ENCODE assay signal across 9 cellular contexts in the genomic region with DNA sequence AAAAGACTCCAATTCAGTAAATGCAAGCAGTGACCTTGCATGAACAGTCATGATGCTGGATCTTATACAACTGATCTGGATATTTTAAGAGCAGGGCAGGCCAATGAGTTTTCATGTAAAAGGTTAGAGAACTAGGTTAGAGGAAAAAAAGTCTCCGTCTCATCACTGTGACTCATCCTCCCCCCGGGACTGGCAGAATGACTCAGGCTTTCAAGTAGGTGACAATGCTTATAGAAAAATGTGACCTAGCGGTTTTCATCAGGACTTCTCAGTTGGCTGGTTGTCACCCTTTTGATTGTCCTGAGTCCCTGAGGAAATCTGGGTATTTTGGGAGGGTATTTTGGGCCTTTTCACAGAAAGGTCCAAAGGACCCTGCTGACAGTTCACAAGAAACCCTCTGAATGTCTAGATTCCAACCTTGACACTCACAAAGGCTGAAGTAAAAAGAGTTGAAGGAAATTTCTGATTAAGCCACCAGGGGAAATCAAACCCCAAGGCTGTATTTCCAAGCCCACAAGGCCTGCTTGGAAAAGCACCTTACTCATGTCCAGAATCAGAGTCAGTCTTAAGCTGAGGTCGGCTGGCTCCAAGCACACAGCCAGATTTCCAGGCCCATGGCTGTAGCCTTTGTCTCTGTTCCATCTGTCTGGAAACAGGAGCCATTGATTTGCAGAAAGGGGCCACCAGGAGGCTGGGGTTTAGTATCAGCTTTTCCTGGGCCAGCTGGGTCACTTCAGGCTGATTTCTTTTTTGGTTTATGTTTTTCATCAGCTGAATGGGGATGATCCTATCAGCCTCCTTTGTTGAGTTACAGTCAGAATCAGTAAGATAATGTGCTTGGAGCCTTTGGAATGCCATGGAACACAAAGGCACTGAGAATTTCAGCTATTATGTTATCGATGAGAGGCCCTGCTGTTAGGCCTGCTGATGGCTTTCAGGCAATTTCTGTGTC.
A peak's percentile ranks its signal among the peaks of the same experiment; 100 is the strongest.
DNase-seq lines count a peak whose midpoint lies in the region; ATAC-seq lines count a peak whose summit lies in the region.
"Had no signal": no experiment of that assay in that cellular context is flagged by ENCODE, and none has a peak within 500 bp of the region (broad histone marks: within the 10 kb centered on the region; RNA-seq: fewer than 3 reads in every experiment).

No MANE protein-coding gene starts in this region.

- CTCF ChIA-PET in CD8-positive, alpha-beta memory T cell (lab: Charles Lee) = no interaction called here

- H3K27me3 Mint-ChIP-seq in CD8-positive, alpha-beta memory T cell = peaks cover 0 to 4% of the 10 kb centered on the region in 2 donors

- H3K9me3 Mint-ChIP-seq in CD8-positive, alpha-beta memory T cell = peaks cover 0 to 4% (median 0%) of the 10 kb centered on the region in 5 donors

- no peaks in the 10 kb centered on the region for H3K36me3 ChIP-seq in CD8-positive, alpha-beta memory T cell (ENCODE audit: insufficient read depth, low read length)
- H3K36me3 ChIP-seq: gastrocnemius medialis had no signal

- no peak overlapping the region for H3K27ac ChIP-seq in CD8-positive, alpha-beta memory T cell (ENCODE audit: low read depth, low read length)

- H3K4me3 Mint-ChIP-seq in CD8-positive, alpha-beta memory T cell = no peak overlapping the region

- H3K4me1 Mint-ChIP-seq in CD8-positive, alpha-beta memory T cell = no peaks in the 10 kb centered on the region

- no peaks in the 10 kb centered on the region for H3K36me3 Mint-ChIP-seq in CD8-positive, alpha-beta memory T cell

- peak; percentile 61 for ATAC-seq in HG02970 (IDR thresholded peaks at IDR 0.05; ENCODE audit: low FRiP score, unreplicated experiment)

- intact Hi-C loops in posterior vena cava (cut with DNase I) = no loop called here

- peak; percentile 8 for DNase-seq in stimulated activated naive CD4-positive, alpha-beta T cell treated with Interleukin-2 at 50 U/mL for 16 hours (lab: John Stamatoyannopoulos, UW)
- no peak for DNase-seq in stimulated activated naive CD4-positive, alpha-beta T cell (lab: John Stamatoyannopoulos, UW)
- DNase-seq in RKO (ENCODE audit: low spot score) = peak; percentile 87
- peak; percentile 31 for DNase-seq in epidermal melanocyte (ENCODE audit: insufficient read length, low spot score)
- peak; percentile 91 for DNase-seq in posterior vena cava (ENCODE audit: low spot score)
- DNase-seq in CD8-positive, alpha-beta memory T cell = no peak
- DNase-seq in NCI-H510A (lab: John Stamatoyannopoulos, UW) = no peak

- no peaks in the 10 kb centered on the region for H3K27me3 ChIP-seq in CD8-positive, alpha-beta memory T cell (ENCODE audit: insufficient read depth, low read length, poor library complexity, severe bottlenecking)
- H3K27me3 ChIP-seq: gastrocnemius medialis had no signal

- POLR2A ChIA-PET in CD8-positive, alpha-beta memory T cell (lab: Charles Lee) = no interaction called here

- H3K9me3 ChIP-seq in CD8-positive, alpha-beta memory T cell (ENCODE audit: low read length) = no peaks in the 10 kb centered on the region
- H3K9me3 ChIP-seq: gastrocnemius medialis had no signal

- no peak overlapping the region for H3K27ac Mint-ChIP-seq in CD8-positive, alpha-beta memory T cell

- no peak overlapping the region for H3K4me3 ChIP-seq in CD8-positive, alpha-beta memory T cell (ENCODE audit: low read length)
- H3K4me3 ChIP-seq: gastrocnemius medialis had no signal

- H3K4me1 ChIP-seq in CD8-positive, alpha-beta memory T cell (ENCODE audit: insufficient read depth, low read length) = no peaks in the 10 kb centered on the region

Comparison
In these comparisons a context has a peak if more than half of its experiments do, and no peak if none do; other contexts are left out.
1. DNase-seq: peak in stimulated activated naive CD4-positive, alpha-beta T cell treated with Interleukin-2 at 50 U/mL for 16 hours (single experiment), RKO (single experiment), epidermal melanocyte (single experiment) and posterior vena cava (single experiment); none in stimulated activated naive CD4-positive, alpha-beta T cell (0 of 6), CD8-positive, alpha-beta memory T cell (0 of 5) and NCI-H510A (single experiment).